ENCODE assay signal across 24 cellular contexts in genomic region chr16:88640039-88640495, GRCh38. TPM values are rescaled to one million over a fixed set of nuclear protein-coding genes. Genes with fewer than 3 reads are reported as not detected.
DNase-seq lines count a peak whose midpoint lies in the region; ATAC-seq and TF ChIP-seq lines count a peak whose summit lies in the region.
"Had no signal": no experiment of that assay in that cellular context is flagged by ENCODE, and none has a peak within 500 bp of the region (broad histone marks: within the 10 kb centered on the region; RNA-seq: fewer than 3 reads in every experiment).

No MANE protein-coding gene starts in this region.

- peaks cover 38 to 71% of the 10 kb centered on the region in 2 donors for H3K4me1 Mint-ChIP-seq in natural killer cell
- H3K4me1 Mint-ChIP-seq in natural killer cell treated with Interleukin-12 subunit alpha and Interleukin-12 subunit beta and Interleukin-15 and Interleukin-18, amount 100 ng/mL, for 72 hours (ENCODE audit: low read depth in 2 of 2): peaks cover 41 to 47% of the 10 kb centered on the region in 2 donors
- peaks cover 53% of the 10 kb centered on the region for H3K4me1 Mint-ChIP-seq in memory B cell

- no peak for TF ChIP-seq CTCF in natural killer cell (IDR thresholded peaks at IDR 0.05)
- TF ChIP-seq CTCF in OCI-LY3 (IDR thresholded peaks at IDR 0.05; ENCODE audit: low read depth, low read length): no peak
- no peak for TF ChIP-seq CTCF in left ventricle myocardium inferior (IDR thresholded peaks at IDR 0.05; ENCODE audit: borderline replicate concordance)
- TF ChIP-seq CTCF in MM.1S (IDR thresholded peaks at IDR 0.05; ENCODE audit: low read length): no peak

- H3K27me3 Mint-ChIP-seq in natural killer cell (ENCODE audit: low read depth in 2 of 2) (peaks cover 0 to 3% of the 10 kb centered on the region in 2 donors), memory B cell (no peaks in the 10 kb centered on the region)
- peaks cover 0 to 6% of the 10 kb centered on the region in 2 donors for H3K27me3 Mint-ChIP-seq in natural killer cell treated with Interleukin-12 subunit alpha and Interleukin-12 subunit beta and Interleukin-15 and Interleukin-18, amount 100 ng/mL, for 72 hours

- H3K36me3 Mint-ChIP-seq in natural killer cell: no peaks in the 10 kb centered on the region
- no peaks in the 10 kb centered on the region for H3K36me3 Mint-ChIP-seq in natural killer cell treated with Interleukin-12 subunit alpha and Interleukin-12 subunit beta and Interleukin-15 and Interleukin-18, amount 100 ng/mL, for 72 hours
- peaks cover 18% of the 10 kb centered on the region for H3K36me3 Mint-ChIP-seq in memory B cell

- H3K4me3 Mint-ChIP-seq in natural killer cell (peak overlapping the region; percentile 64), memory B cell (peak overlapping the region; percentile 55)
- no peak overlapping the region for H3K4me3 Mint-ChIP-seq in natural killer cell treated with Interleukin-12 subunit alpha and Interleukin-12 subunit beta and Interleukin-15 and Interleukin-18, amount 100 ng/mL, for 72 hours
- H3K4me3 Mint-ChIP-seq: mesothelial cell of epicardium had no signal

- H3K9me2 ChIP-seq in MM.1S (replicated peaks; ENCODE audit: insufficient read depth, low read length): no peaks in the 10 kb centered on the region

- H3K27ac ChIP-seq in OCI-LY3 (ENCODE audit: low read length) (no peak overlapping the region), left ventricle myocardium inferior (replicated peaks) (no peak overlapping the region), MM.1S (ENCODE audit: low read length) (no peak overlapping the region)
- H3K27ac ChIP-seq: ascending aorta, esophagus squamous epithelium, SJSA1 had no signal

- no peaks in the 10 kb centered on the region for H3K79me2 ChIP-seq in OCI-LY3 (ENCODE audit: low read length)
- H3K79me2 ChIP-seq in MM.1S (ENCODE audit: low read length): no peaks in the 10 kb centered on the region

- no peak for ATAC-seq in natural killer cell
- ATAC-seq in natural killer cell treated with Interleukin-12 subunit alpha and Interleukin-12 subunit beta and Interleukin-15 and Interleukin-18, amount 100 ng/mL, for 72 hours: no peak
- no peak for ATAC-seq in memory B cell (ENCODE audit: low read depth)
- ATAC-seq in HG03460 (IDR thresholded peaks at IDR 0.05; ENCODE audit: unreplicated experiment): no peak
- ATAC-seq: left cardiac atrium had no signal

- peak overlapping the region; percentile 72 to 84 for H3K27ac Mint-ChIP-seq in natural killer cell
- H3K27ac Mint-ChIP-seq in natural killer cell treated with Interleukin-12 subunit alpha and Interleukin-12 subunit beta and Interleukin-15 and Interleukin-18, amount 100 ng/mL, for 72 hours: peak overlapping the region in 1 of 2 donors; percentile 35
- peak overlapping the region; percentile 29 for H3K27ac Mint-ChIP-seq in memory B cell
- H3K27ac Mint-ChIP-seq: mesothelial cell of epicardium had no signal

- H3K9me3 Mint-ChIP-seq in natural killer cell (peaks cover 0 to 3% of the 10 kb centered on the region in 2 donors), memory B cell (no peaks in the 10 kb centered on the region)
- no peaks in the 10 kb centered on the region for H3K9me3 Mint-ChIP-seq in natural killer cell treated with Interleukin-12 subunit alpha and Interleukin-12 subunit beta and Interleukin-15 and Interleukin-18, amount 100 ng/mL, for 72 hours
- H3K9me3 Mint-ChIP-seq: mesothelial cell of epicardium had no signal

- H4K20me1 ChIP-seq in OCI-LY3 (ENCODE audit: insufficient read depth, low read length) (peaks cover 35% of the 10 kb centered on the region), MM.1S (ENCODE audit: insufficient read depth, low read length) (no peaks in the 10 kb centered on the region)

- H3K36me3 ChIP-seq in OCI-LY3 (replicated peaks; ENCODE audit: low read depth, low read length) (peaks cover 16% of the 10 kb centered on the region), left ventricle myocardium inferior (no peaks in the 10 kb centered on the region), MM.1S (replicated peaks; ENCODE audit: insufficient read depth, low read length) (no peaks in the 10 kb centered on the region)
- H3K36me3 ChIP-seq: ascending aorta, SJSA1 had no signal

- H2AFZ ChIP-seq in OCI-LY3 (ENCODE audit: low read depth, low read length) (no peak overlapping the region), MM.1S (ENCODE audit: low read length) (no peak overlapping the region)

- H3K4me1 ChIP-seq in OCI-LY3 (ENCODE audit: low read length): peaks cover 24% of the 10 kb centered on the region
- peaks cover 3% of the 10 kb centered on the region for H3K4me1 ChIP-seq in left ventricle myocardium inferior
- H3K4me1 ChIP-seq in MM.1S (ENCODE audit: low read length): peaks cover 15% of the 10 kb centered on the region
- H3K4me1 ChIP-seq: ascending aorta, SJSA1 had no signal

- H3K4me2 ChIP-seq in OCI-LY3 (ENCODE audit: low read length): peak overlapping the region; percentile 31; the same call in 1 of the 2 replicates
- no peak overlapping the region for H3K4me2 ChIP-seq in MM.1S (ENCODE audit: low read depth, low read length)

- H3K9ac ChIP-seq in OCI-LY3 (ENCODE audit: low read length) (no peak overlapping the region), MM.1S (ENCODE audit: low read length) (no peak overlapping the region)

- H3K4me3 ChIP-seq in OCI-LY3 (ENCODE audit: low read length) (no peak overlapping the region), left ventricle myocardium inferior (no peak overlapping the region), MM.1S (ENCODE audit: low read length) (no peak overlapping the region)
- H3K4me3 ChIP-seq: ascending aorta, esophagus squamous epithelium, SJSA1 had no signal

- no peaks in the 10 kb centered on the region for H3K9me3 ChIP-seq in OCI-LY3 (ENCODE audit: insufficient read depth, low read length)
- H3K9me3 ChIP-seq in left ventricle myocardium inferior (replicated peaks): no peaks in the 10 kb centered on the region
- H3K9me3 ChIP-seq in MM.1S (replicated peaks; ENCODE audit: insufficient read depth, low read length): no peaks in the 10 kb centered on the region
- H3K9me3 ChIP-seq: ascending aorta, esophagus squamous epithelium, SJSA1 had no signal

- intact Hi-C loops in natural killer cell (cut with micrococcal nuclease) (loop anchor here (1.0 kb wide), 1 partner anchor 13 kb away; no protein-coding TSS in a partner anchor), left ventricle myocardium inferior (cut with micrococcal nuclease) (no loop called here)

- H3F3A ChIP-seq in MM.1S (ENCODE audit: insufficient read depth, low read length): no peaks in the 10 kb centered on the region

- H3K27me3 ChIP-seq in OCI-LY3 (ENCODE audit: low read depth, low read length) (peaks cover 58% of the 10 kb centered on the region), left ventricle myocardium inferior (ENCODE audit: low read depth) (peaks cover 64% of the 10 kb centered on the region), MM.1S (replicated peaks; ENCODE audit: insufficient read depth, low read length) (no peaks in the 10 kb centered on the region)
- H3K27me3 ChIP-seq: ascending aorta had no signal

- no peak for DNase-seq in natural killer cell
- no peak for DNase-seq in natural killer cell treated with Interleukin-12 subunit alpha and Interleukin-12 subunit beta and Interleukin-15 and Interleukin-18, amount 100 ng/mL, for 72 hours (ENCODE audit: low spot score)
- no peak for DNase-seq in memory B cell (ENCODE audit: low spot score in 2 of 2)
- no peak for DNase-seq in left ventricle myocardium inferior
- no peak for DNase-seq in MM.1S
- DNase-seq: activated CD8-positive, alpha-beta memory T cell treated with anti-CD3 and anti-CD28 coated beads, Interleukin-2, amount 50 U/mL, for 4 hours; activated naive CD4-positive, alpha-beta T cell; cerebellar nuclear complex; effector CD8-positive, alpha-beta T cell; esophagus squamous epithelium; GDM1; left cardiac atrium; NCI-H1694; NCI-H774; nucleus accumbens; stimulated activated CD4-positive, alpha-beta T cell treated with anti-CD3 and anti-CD28 coated beads, Interleukin-12 subunit alpha, Interleukin-12 subunit beta, amount 100 ng/mL, for 4 hours; stimulated activated CD8-positive, alpha-beta memory T cell treated with anti-CD3 and anti-CD28 coated beads, Interleukin-4, amount 100 ng/mL, for 48 hours had no signal

RNA-seq across cellular contexts. Expression of gene IL17C, which starts 1.7 kb away (rescaled TPM):
- total RNA-seq in natural killer cell: 1 to 10 TPM in 2 of 3 donors, under 1 TPM in 1; 0.61 to 3.0 (median 1.2) TPM
- total RNA-seq in natural killer cell treated with Interleukin-12 subunit alpha and Interleukin-12 subunit beta and Interleukin-15 and Interleukin-18, amount 100 ng/mL, for 72 hours: 1 to 10 TPM in 1 of 2 donors, under 1 TPM in 1; 0.64 to 1.0 TPM
- not detected for total RNA-seq in left ventricle myocardium inferior
- total RNA-seq: ascending aorta, glomerular endothelial cell, left cardiac atrium, mesothelial cell of epicardium, SJSA1, temporal lobe had no signal

RNA-seq across cellular contexts. Expression of gene CYBA, which starts 10.8 kb away (rescaled TPM):
- 1,000 to 10,000 TPM; 1,001 to 1,351 (median 1,051) TPM for total RNA-seq in natural killer cell
- 100 to 1,000 TPM; 268 to 386 TPM for total RNA-seq in natural killer cell treated with Interleukin-12 subunit alpha and Interleukin-12 subunit beta and Interleukin-15 and Interleukin-18, amount 100 ng/mL, for 72 hours
- 42.6 TPM for total RNA-seq in left ventricle myocardium inferior
- total RNA-seq: SJSA1 had no signal

RNA-seq across cellular contexts. Expression of gene MVD, which starts 22.8 kb away (rescaled TPM):
- total RNA-seq in natural killer cell: 100 to 1,000 TPM; 176 to 271 (median 185) TPM
- total RNA-seq in natural killer cell treated with Interleukin-12 subunit alpha and Interleukin-12 subunit beta and Interleukin-15 and Interleukin-18, amount 100 ng/mL, for 72 hours: 100 to 1,000 TPM in 1 of 2 donors, 10 to 100 TPM in 1; 77.2 to 124 TPM
- 25.3 TPM for total RNA-seq in left ventricle myocardium inferior

RNA-seq across cellular contexts. Expression of gene SNAI3, which starts 46.2 kb away (rescaled TPM):
- total RNA-seq in natural killer cell: 1 to 10 TPM; 8.2 to 9.2 (median 8.4) TPM
- 1 to 10 TPM in 1 of 2 donors, under 1 TPM in 1; 0.42 to 1.2 TPM for total RNA-seq in natural killer cell treated with Interleukin-12 subunit alpha and Interleukin-12 subunit beta and Interleukin-15 and Interleukin-18, amount 100 ng/mL, for 72 hours
- 3.1 TPM for total RNA-seq in left ventricle myocardium inferior
- total RNA-seq: ascending aorta had no signal
